Comparison of ENCODE assay signal across 1 cellular context in genomic region chr7:27161214-27161720, GRCh38.
TF ChIP-seq lines count a peak whose summit lies in the region.

No MANE protein-coding gene starts in this region.

TF ChIP-seq in WTC11, 78 proteins besides CTCF, POLR2A, EP300 and RAD21 (continued from another document):
- no peak for TF ChIP-seq E2F4 (CRISPR knock-in tag; IDR thresholded peaks at IDR 0.05; ENCODE audit: borderline replicate concordance, low read depth)
- TF ChIP-seq CDX4 (CRISPR knock-in tag; IDR thresholded peaks at IDR 0.05; ENCODE audit: borderline replicate concordance) = peak; percentile 85; the same call in 1 of the 2 replicates
- no peak for TF ChIP-seq FOXK1 (CRISPR knock-in tag; IDR thresholded peaks at IDR 0.05)
- TF ChIP-seq GTF2I (CRISPR knock-in tag; conservative IDR thresholded peaks at IDR 0.05) = no peak
